Comparison of ENCODE assay signal across 1 cellular context in the genomic region with DNA sequence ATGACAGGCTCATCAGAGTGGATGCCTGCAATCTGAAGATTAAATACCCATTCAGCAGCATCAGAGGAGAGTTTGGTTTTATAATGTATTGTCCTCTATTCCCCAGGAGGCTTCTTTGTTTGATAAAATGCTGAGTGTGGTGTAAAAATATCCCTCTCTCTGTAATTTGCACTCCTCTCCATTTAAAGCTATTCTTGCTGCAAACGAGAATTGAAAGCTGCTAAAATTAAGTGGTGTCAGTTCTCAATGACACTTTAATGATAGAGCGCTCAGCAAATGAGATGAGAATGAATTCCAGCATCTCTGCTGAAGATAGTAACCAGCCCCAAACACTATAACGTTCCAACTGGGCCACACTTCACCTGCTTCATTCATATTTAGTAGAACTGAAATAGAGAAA.
TF ChIP-seq lines count a peak whose summit lies in the region.

No MANE protein-coding gene starts in this region.

TF ChIP-seq in GM23338, 12 proteins besides CTCF, POLR2A, EP300 and RAD21 (continued from another document):
- TF ChIP-seq, protein P1, sequence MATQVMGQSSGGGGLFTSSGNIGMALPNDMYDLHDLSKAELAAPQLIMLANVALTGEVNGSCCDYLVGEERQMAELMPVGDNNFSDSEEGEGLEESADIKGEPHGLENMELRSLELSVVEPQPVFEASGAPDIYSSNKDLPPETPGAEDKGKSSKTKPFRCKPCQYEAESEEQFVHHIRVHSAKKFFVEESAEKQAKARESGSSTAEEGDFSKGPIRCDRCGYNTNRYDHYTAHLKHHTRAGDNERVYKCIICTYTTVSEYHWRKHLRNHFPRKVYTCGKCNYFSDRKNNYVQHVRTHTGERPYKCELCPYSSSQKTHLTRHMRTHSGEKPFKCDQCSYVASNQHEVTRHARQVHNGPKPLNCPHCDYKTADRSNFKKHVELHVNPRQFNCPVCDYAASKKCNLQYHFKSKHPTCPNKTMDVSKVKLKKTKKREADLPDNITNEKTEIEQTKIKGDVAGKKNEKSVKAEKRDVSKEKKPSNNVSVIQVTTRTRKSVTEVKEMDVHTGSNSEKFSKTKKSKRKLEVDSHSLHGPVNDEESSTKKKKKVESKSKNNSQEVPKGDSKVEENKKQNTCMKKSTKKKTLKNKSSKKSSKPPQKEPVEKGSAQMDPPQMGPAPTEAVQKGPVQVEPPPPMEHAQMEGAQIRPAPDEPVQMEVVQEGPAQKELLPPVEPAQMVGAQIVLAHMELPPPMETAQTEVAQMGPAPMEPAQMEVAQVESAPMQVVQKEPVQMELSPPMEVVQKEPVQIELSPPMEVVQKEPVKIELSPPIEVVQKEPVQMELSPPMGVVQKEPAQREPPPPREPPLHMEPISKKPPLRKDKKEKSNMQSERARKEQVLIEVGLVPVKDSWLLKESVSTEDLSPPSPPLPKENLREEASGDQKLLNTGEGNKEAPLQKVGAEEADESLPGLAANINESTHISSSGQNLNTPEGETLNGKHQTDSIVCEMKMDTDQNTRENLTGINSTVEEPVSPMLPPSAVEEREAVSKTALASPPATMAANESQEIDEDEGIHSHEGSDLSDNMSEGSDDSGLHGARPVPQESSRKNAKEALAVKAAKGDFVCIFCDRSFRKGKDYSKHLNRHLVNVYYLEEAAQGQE (IDR thresholded peaks at IDR 0.05; ENCODE audit: unreplicated experiment) = no peak
- TF ChIP-seq, protein P2, sequence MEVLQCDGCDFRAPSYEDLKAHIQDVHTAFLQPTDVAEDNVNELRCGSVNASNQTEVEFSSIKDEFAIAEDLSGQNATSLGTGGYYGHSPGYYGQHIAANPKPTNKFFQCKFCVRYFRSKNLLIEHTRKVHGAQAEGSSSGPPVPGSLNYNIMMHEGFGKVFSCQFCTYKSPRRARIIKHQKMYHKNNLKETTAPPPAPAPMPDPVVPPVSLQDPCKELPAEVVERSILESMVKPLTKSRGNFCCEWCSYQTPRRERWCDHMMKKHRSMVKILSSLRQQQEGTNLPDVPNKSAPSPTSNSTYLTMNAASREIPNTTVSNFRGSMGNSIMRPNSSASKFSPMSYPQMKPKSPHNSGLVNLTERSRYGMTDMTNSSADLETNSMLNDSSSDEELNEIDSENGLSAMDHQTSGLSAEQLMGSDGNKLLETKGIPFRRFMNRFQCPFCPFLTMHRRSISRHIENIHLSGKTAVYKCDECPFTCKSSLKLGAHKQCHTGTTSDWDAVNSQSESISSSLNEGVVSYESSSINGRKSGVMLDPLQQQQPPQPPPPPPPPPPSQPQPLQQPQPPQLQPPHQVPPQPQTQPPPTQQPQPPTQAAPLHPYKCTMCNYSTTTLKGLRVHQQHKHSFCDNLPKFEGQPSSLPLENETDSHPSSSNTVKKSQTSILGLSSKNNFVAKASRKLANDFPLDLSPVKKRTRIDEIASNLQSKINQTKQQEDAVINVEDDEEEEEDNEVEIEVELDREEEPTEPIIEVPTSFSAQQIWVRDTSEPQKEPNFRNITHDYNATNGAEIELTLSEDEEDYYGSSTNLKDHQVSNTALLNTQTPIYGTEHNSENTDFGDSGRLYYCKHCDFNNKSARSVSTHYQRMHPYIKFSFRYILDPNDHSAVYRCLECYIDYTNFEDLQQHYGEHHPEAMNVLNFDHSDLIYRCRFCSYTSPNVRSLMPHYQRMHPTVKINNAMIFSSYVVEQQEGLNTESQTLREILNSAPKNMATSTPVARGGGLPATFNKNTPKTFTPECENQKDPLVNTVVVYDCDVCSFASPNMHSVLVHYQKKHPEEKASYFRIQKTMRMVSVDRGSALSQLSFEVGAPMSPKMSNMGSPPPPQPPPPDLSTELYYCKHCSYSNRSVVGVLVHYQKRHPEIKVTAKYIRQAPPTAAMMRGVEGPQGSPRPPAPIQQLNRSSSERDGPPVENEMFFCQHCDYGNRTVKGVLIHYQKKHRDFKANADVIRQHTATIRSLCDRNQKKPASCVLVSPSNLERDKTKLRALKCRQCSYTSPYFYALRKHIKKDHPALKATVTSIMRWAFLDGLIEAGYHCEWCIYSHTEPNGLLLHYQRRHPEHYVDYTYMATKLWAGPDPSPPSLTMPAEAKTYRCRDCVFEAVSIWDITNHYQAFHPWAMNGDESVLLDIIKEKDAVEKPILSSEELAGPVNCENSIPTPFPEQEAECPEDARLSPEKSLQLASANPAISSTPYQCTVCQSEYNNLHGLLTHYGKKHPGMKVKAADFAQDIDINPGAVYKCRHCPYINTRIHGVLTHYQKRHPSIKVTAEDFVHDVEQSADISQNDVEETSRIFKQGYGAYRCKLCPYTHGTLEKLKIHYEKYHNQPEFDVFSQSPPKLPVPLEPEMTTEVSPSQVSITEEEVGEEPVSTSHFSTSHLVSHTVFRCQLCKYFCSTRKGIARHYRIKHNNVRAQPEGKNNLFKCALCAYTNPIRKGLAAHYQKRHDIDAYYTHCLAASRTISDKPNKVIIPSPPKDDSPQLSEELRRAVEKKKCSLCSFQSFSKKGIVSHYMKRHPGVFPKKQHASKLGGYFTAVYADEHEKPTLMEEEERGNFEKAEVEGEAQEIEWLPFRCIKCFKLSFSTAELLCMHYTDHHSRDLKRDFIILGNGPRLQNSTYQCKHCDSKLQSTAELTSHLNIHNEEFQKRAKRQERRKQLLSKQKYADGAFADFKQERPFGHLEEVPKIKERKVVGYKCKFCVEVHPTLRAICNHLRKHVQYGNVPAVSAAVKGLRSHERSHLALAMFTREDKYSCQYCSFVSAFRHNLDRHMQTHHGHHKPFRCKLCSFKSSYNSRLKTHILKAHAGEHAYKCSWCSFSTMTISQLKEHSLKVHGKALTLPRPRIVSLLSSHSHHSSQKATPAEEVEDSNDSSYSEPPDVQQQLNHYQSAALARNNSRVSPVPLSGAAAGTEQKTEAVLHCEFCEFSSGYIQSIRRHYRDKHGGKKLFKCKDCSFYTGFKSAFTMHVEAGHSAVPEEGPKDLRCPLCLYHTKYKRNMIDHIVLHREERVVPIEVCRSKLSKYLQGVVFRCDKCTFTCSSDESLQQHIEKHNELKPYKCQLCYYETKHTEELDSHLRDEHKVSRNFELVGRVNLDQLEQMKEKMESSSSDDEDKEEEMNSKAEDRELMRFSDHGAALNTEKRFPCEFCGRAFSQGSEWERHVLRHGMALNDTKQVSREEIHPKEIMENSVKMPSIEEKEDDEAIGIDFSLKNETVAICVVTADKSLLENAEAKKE (CRISPR knock-in tag; IDR thresholded peaks at IDR 0.05) = no peak
- TF ChIP-seq CREB1 (CRISPR knock-in tag; IDR thresholded peaks at IDR 0.05; ENCODE audit: low read depth) = no peak
